Comparison of ENCODE assay signal across 2 cellular contexts in the genomic region with DNA sequence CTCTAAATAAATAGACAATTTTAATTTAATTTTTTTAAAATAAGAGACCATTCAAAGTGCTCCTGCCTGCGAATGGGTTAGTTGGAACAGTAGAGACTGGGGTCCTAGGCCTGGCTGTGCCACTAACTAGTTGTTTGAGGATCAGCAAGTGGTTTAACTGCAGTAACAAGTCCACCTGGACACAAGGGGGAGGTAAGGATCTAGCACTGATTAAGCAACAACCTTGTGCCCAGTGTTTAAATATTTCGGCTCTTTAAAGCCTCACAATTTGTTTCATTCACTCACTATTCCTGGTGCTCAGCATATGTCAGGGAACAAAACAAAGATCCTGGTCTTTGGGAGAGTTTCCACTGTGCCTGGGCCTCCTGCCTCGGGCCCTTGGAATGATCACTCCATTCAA.
TF ChIP-seq lines count a peak whose summit lies in the region.

No MANE protein-coding gene starts in this region.

TF ChIP-seq in K562, 482 proteins besides CTCF, POLR2A, EP300 and RAD21:
- TF ChIP-seq NR4A1 (CRISPR knock-in tag; IDR thresholded peaks at IDR 0.05) (no peak), NR4A1 (tag; IDR thresholded peaks at IDR 0.05) (no peak), CEBPG (CRISPR knock-in tag; IDR thresholded peaks at IDR 0.05) (no peak), CEBPG (tag; conservative IDR thresholded peaks at IDR 0.05 in 1 of 2, IDR thresholded peaks at IDR 0.05 in 1 of 2) (0 out of 4 replicates have a peak, but pooled peaks of 1 of the 2 experiments have one; percentile 16)
- TF ChIP-seq, protein P1, sequence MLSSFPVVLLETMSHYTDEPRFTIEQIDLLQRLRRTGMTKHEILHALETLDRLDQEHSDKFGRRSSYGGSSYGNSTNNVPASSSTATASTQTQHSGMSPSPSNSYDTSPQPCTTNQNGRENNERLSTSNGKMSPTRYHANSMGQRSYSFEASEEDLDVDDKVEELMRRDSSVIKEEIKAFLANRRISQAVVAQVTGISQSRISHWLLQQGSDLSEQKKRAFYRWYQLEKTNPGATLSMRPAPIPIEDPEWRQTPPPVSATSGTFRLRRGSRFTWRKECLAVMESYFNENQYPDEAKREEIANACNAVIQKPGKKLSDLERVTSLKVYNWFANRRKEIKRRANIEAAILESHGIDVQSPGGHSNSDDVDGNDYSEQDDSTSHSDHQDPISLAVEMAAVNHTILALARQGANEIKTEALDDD (IDR thresholded peaks at IDR 0.05): peak; percentile 68; the same call in 1 of the 2 replicates

TF ChIP-seq in liver, 16 proteins besides CTCF, POLR2A, EP300 and RAD21:
- TF ChIP-seq FOXA2 (IDR thresholded peaks at IDR 0.05) (peak; percentile 6), RXRA (IDR thresholded peaks at IDR 0.05) (peak in 1 of 2 donors; percentile 35), HNF4A (conservative IDR thresholded peaks at IDR 0.05) (peak; percentile 8 to 18), HNF4G (IDR thresholded peaks at IDR 0.05) (no peak)
